In the genomic region with DNA sequence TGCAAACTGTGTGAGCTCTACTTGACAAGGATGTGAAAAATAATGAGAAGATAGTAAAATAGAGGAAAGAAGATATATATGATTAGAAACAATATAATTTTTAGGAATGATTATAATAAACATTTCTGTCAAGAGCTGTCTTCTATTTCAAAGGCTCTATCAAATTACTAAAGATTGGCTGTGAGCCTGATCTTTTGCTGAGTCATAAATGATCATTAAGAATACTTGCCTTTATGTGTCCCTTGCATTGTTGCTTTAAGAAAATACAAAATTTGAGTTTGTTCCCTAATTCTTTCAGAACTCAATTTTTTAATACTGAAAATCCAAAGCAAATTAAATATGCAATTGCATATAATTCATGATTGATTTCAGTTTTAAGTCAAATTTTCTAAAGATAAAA, we compare ENCODE assay signal across 24 cellular contexts.
A peak's percentile ranks its signal among the peaks of the same experiment; 100 is the strongest.
DNase-seq lines count a peak whose midpoint lies in the region; ATAC-seq, FAIRE-seq and TF ChIP-seq lines count a peak whose summit lies in the region.
"Had no signal": no experiment of that assay in that cellular context is flagged by ENCODE, and none has a peak within 500 bp of the region (broad histone marks: within the 10 kb centered on the region; RNA-seq: fewer than 3 reads in every experiment).

No MANE protein-coding gene starts in this region.

- peak overlapping the region; percentile 12 for H3K4me2 ChIP-seq in osteoblast (ENCODE audit: insufficient read depth, low read length)

- FAIRE-seq in kidney (lab: Jason Lieb, UNC) = no peak
- FAIRE-seq: endometrium had no signal

- peaks cover 24% of the 10 kb centered on the region for H3K4me1 ChIP-seq in osteoblast (ENCODE audit: insufficient read depth, low read length)
- H3K4me1 ChIP-seq in kidney (ENCODE audit: control insufficient read depth in 1 of 2, insufficient read depth in 1 of 2, low read depth in 1 of 2, low read length in 2 of 2) = no peaks in the 10 kb centered on the region
- H3K4me1 ChIP-seq: suprapubic skin, vagina had no signal

- no peak overlapping the region for H2AFZ ChIP-seq in osteoblast (ENCODE audit: low read length)

- peaks cover 32% of the 10 kb centered on the region for H3K4me1 Mint-ChIP-seq in Calu3 (ENCODE audit: low read depth, unreplicated experiment)
- H3K4me1 Mint-ChIP-seq: CD4-positive, CD25-positive, alpha-beta regulatory T cell; T-helper 17 cell had no signal

- no peak overlapping the region for H3K4me3 Mint-ChIP-seq in Calu3 (ENCODE audit: low read depth, unreplicated experiment)
- H3K4me3 Mint-ChIP-seq: activated CD4-positive, alpha-beta memory T cell treated with anti-CD3 and anti-CD28 coated beads for 36 hours; CD4-positive, CD25-positive, alpha-beta regulatory T cell; mesothelial cell of epicardium; T-helper 17 cell; WTC11 had no signal

- no peak overlapping the region for H3K9ac ChIP-seq in kidney (ENCODE audit: low read length in 2 of 2)

- no peaks in the 10 kb centered on the region for H3K9me3 ChIP-seq in osteoblast (ENCODE audit: low read depth, low read length)
- no peaks in the 10 kb centered on the region for H3K9me3 ChIP-seq in kidney (ENCODE audit: control insufficient read depth in 1 of 2, low read length in 2 of 2)
- H3K9me3 ChIP-seq: gastroesophageal sphincter, suprapubic skin, vagina had no signal

- H3K27ac Mint-ChIP-seq in Calu3 (ENCODE audit: unreplicated experiment) = peak overlapping the region; percentile 13
- H3K27ac Mint-ChIP-seq: activated CD4-positive, alpha-beta memory T cell treated with anti-CD3 and anti-CD28 coated beads for 36 hours; CD4-positive, CD25-positive, alpha-beta regulatory T cell; mesothelial cell of epicardium; T-helper 17 cell; WTC11 had no signal

- intact Hi-C loops in Calu3 (cut with micrococcal nuclease; ENCODE audit: unreplicated experiment) (no loop called here), kidney (cut with DNase I) (no loop called here)

- DNase-seq in Calu3 = no peak
- DNase-seq in LHCN-M2 (ENCODE audit: low read depth) = peak; percentile 68
- DNase-seq in choroid plexus epithelial cell (ENCODE audit: low read depth) = peak; percentile 32
- no peak for DNase-seq in osteoblast (ENCODE audit: insufficient read length, low spot score, missing footprints)
- DNase-seq in GM19240 (ENCODE audit: insufficient read length, low spot score) = no peak
- DNase-seq in kidney = no peak
- no peak for DNase-seq in effector CD8-positive, alpha-beta T cell (lab: John Stamatoyannopoulos, UW)
- DNase-seq: activated CD4-positive, alpha-beta memory T cell treated with anti-CD3 and anti-CD28 coated beads for 36 hours; activated naive CD4-positive, alpha-beta T cell treated with Interleukin-2 at 50 U/mL for 16 hours; activated T-cell treated with anti-CD3 and anti-CD28 coated beads for 4 hours; anterior cingulate cortex; CD4-positive, CD25-positive, alpha-beta regulatory T cell; NCI-H1436 treated with DMSO at 0.1 percent for 48 hours; NCI-H2171; NCI-H526 treated with DMSO at 0.1 percent for 48 hours; SIG-M5; T-helper 17 cell had no signal

- H3K79me2 ChIP-seq in osteoblast (ENCODE audit: insufficient read depth, low read length) = no peaks in the 10 kb centered on the region

- ATAC-seq in HG02970 (IDR thresholded peaks at IDR 0.05; ENCODE audit: low FRiP score, unreplicated experiment) = no peak
- ATAC-seq: gastroesophageal sphincter, T-helper 17 cell, WTC11 had no signal

- no peaks in the 10 kb centered on the region for H3K36me3 Mint-ChIP-seq in Calu3 (ENCODE audit: insufficient read depth, unreplicated experiment)
- H3K36me3 Mint-ChIP-seq: activated CD4-positive, alpha-beta memory T cell treated with anti-CD3 and anti-CD28 coated beads for 36 hours; CD4-positive, CD25-positive, alpha-beta regulatory T cell had no signal

- CTCF ChIA-PET in Calu3 (lab: Charles Lee) = interaction anchor here (1.2 kb wide), 1 partner anchor 58 kb away, joined by 4 read pairs; no protein-coding TSS in a partner anchor

- H3K9me3 Mint-ChIP-seq in Calu3 (ENCODE audit: low read depth, unreplicated experiment) = peaks cover 2% of the 10 kb centered on the region

- H3K27ac ChIP-seq in osteoblast (ENCODE audit: low read depth, low read length) = peak overlapping the region; percentile 72
- no peak overlapping the region for H3K27ac ChIP-seq in kidney (ENCODE audit: low read depth in 2 of 2, low read length in 2 of 2)
- H3K27ac ChIP-seq: gastroesophageal sphincter, suprapubic skin, vagina had no signal

- H3K4me3 ChIP-seq in choroid plexus epithelial cell (ENCODE audit: low read depth, low read length) (no peak overlapping the region), osteoblast (ENCODE audit: insufficient read depth, low read length) (no peak overlapping the region), kidney (ENCODE audit: low read length in 2 of 2) (no peak overlapping the region)
- H3K4me3 ChIP-seq: gastroesophageal sphincter, suprapubic skin, vagina had no signal

- H3K36me3 ChIP-seq in osteoblast (ENCODE audit: insufficient read depth, low read length) (no peaks in the 10 kb centered on the region), kidney (ENCODE audit: control insufficient read depth in 1 of 2, insufficient read depth in 2 of 2, low read length in 2 of 2) (no peaks in the 10 kb centered on the region)
- H3K36me3 ChIP-seq: gastroesophageal sphincter, suprapubic skin, vagina had no signal

- H3K27me3 Mint-ChIP-seq in Calu3 (ENCODE audit: unreplicated experiment) = no peaks in the 10 kb centered on the region
- H3K27me3 Mint-ChIP-seq: activated CD4-positive, alpha-beta memory T cell treated with anti-CD3 and anti-CD28 coated beads for 36 hours had no signal

- H4K20me1 ChIP-seq in osteoblast (ENCODE audit: insufficient read depth, low read length) = no peaks in the 10 kb centered on the region

- TF ChIP-seq CTCF in Calu3 (IDR thresholded peaks at IDR 0.05; ENCODE audit: unreplicated experiment) = no peak
- no peak for TF ChIP-seq CTCF in choroid plexus epithelial cell (conservative IDR thresholded peaks at IDR 0.05; ENCODE audit: low read depth, low read length)
- no peak for TF ChIP-seq CTCF in osteoblast (IDR thresholded peaks at IDR 0.05; ENCODE audit: extremely low read depth, low read depth, low read length)
- no peak for TF ChIP-seq CTCF in kidney (IDR thresholded peaks at IDR 0.05; ENCODE audit: borderline replicate concordance, extremely low read depth, insufficient read depth)

- H3K27me3 ChIP-seq in osteoblast (ENCODE audit: insufficient read depth, low read length) = no peaks in the 10 kb centered on the region
- H3K27me3 ChIP-seq: gastroesophageal sphincter, suprapubic skin, vagina had no signal

- BruUV-seq in Calu3 (replicated peaks; lab: Mats Ljungman, UMichigan) = no TSS peak

Comparison
In these comparisons a context has a peak if more than half of its experiments do, and no peak if none do; other contexts are left out.
1. DNase-seq: peak in LHCN-M2 (single experiment) and choroid plexus epithelial cell (single experiment); none in Calu3 (single experiment), osteoblast (single experiment), GM19240 (single experiment), kidney (single experiment) and effector CD8-positive, alpha-beta T cell (single experiment).